Comparison of ENCODE assay signal across 11 cellular contexts in genomic region chr11:34940026-34940677, GRCh38. TPM values are rescaled to one million over a fixed set of nuclear protein-coding genes. Genes with fewer than 3 reads are reported as not detected.
DNase-seq lines count a peak whose midpoint lies in the region; FAIRE-seq and TF ChIP-seq lines count a peak whose summit lies in the region.
"Had no signal": no experiment of that assay in that cellular context is flagged by ENCODE, and none has a peak within 500 bp of the region (broad histone marks: within the 10 kb centered on the region; RNA-seq: fewer than 3 reads in every experiment).

No MANE protein-coding gene starts in this region.

- no peak overlapping the region for H3K4me3 Mint-ChIP-seq in CD4-positive, alpha-beta memory T cell
- H3K4me3 Mint-ChIP-seq: T-helper 17 cell had no signal

- no peaks in the 10 kb centered on the region for H3K27me3 Mint-ChIP-seq in CD4-positive, alpha-beta memory T cell
- H3K27me3 Mint-ChIP-seq: T-helper 17 cell had no signal

- in situ Hi-C loops in SK-MEL-5 (cut with HindIII; ENCODE audit: low pct_unique_long_range_greater_than_20kb, low sequenced_read_pairs) = no loop called here

- H3K27me3 ChIP-seq in CD4-positive, alpha-beta memory T cell (ENCODE audit: insufficient read depth, low read length) = no peaks in the 10 kb centered on the region
- H3K27me3 ChIP-seq: spleen had no signal

- H3K36me3 Mint-ChIP-seq in CD4-positive, alpha-beta memory T cell = peaks cover 16 to 27% of the 10 kb centered on the region in 2 donors

- no peaks in the 10 kb centered on the region for H3K9me3 ChIP-seq in CD4-positive, alpha-beta memory T cell (ENCODE audit: control insufficient read depth in 1 of 2, low read length in 2 of 2)

- intact Hi-C loops in CD4-positive, alpha-beta memory T cell (cut with micrococcal nuclease) = no loop called here

- no peak overlapping the region for H3K27ac ChIP-seq in CD4-positive, alpha-beta memory T cell (ENCODE audit: low read depth, low read length)
- H3K27ac ChIP-seq: spleen had no signal

- no peak overlapping the region for H3K27ac Mint-ChIP-seq in CD4-positive, alpha-beta memory T cell
- H3K27ac Mint-ChIP-seq: T-helper 17 cell had no signal

- peak; percentile 39 for FAIRE-seq in A204.1 (lab: Jason Lieb, UNC)

- TF ChIP-seq CTCF in GM12865 (IDR thresholded peaks at IDR 0.05; ENCODE audit: insufficient read depth, low read depth, low read length, missing control alignments) = no peak
- no peak for TF ChIP-seq CTCF in fibroblast of villous mesenchyme (IDR thresholded peaks at IDR 0.05; ENCODE audit: insufficient read depth, low read depth, low read length)

- peaks cover 0 to 4% (median 0%) of the 10 kb centered on the region in 8 donors for H3K9me3 Mint-ChIP-seq in CD4-positive, alpha-beta memory T cell

- H3K4me3 ChIP-seq in GM12865 (ENCODE audit: low read depth, low read length) (no peak overlapping the region), fibroblast of villous mesenchyme (ENCODE audit: low read depth, low read length) (no peak overlapping the region)
- H3K4me3 ChIP-seq in CD4-positive, alpha-beta memory T cell (ENCODE audit: low read length in 2 of 2) = no peak overlapping the region
- H3K4me3 ChIP-seq: spleen had no signal

- H3K36me3 ChIP-seq in CD4-positive, alpha-beta memory T cell (ENCODE audit: insufficient read depth, low read length) = no peaks in the 10 kb centered on the region

- POLR2A ChIA-PET in CD4-positive, alpha-beta memory T cell (lab: Charles Lee; ENCODE audit: partially characterized antibody) = no interaction called here

- DNase-seq in GM12865 (ENCODE audit: low read depth) = peak; percentile 24
- peak; percentile 48 for DNase-seq in SK-MEL-5 (ENCODE audit: low read depth, low spot score)
- DNase-seq in fibroblast of villous mesenchyme (ENCODE audit: low read depth) = peak; percentile 25
- DNase-seq in NCI-H2227 treated with DMSO at 0.1 percent for 48 hours (lab: John Stamatoyannopoulos, UW) = no peak
- no peak for DNase-seq in CD4-positive, alpha-beta memory T cell
- DNase-seq in SKM-1 (lab: John Stamatoyannopoulos, UW; ENCODE audit: unreplicated experiment) = no peak
- DNase-seq in stimulated activated CD4-positive, alpha-beta T cell treated with anti-CD3 and anti-CD28 coated beads, Interleukin-4, amount 100 ng/mL, for 24 hours = no peak
- DNase-seq: activated CD4-positive, alpha-beta T cell treated with anti-CD3 and anti-CD28 coated beads, Interleukin-2, amount 50 U/mL, for 48 hours; spleen; T-helper 17 cell had no signal

- peaks cover 21 to 27% (median 25%) of the 10 kb centered on the region in 4 donors for H3K4me1 Mint-ChIP-seq in CD4-positive, alpha-beta memory T cell

- CTCF ChIA-PET in CD4-positive, alpha-beta memory T cell (lab: Charles Lee; ENCODE audit: partially characterized antibody) = interaction anchor here (1.7 to 1.9 kb wide), 2 partner anchors 14 to 15 kb away, joined by 3 to 5 read pairs; no protein-coding TSS in a partner anchor

- peaks cover 12% of the 10 kb centered on the region for H3K4me1 ChIP-seq in CD4-positive, alpha-beta memory T cell (ENCODE audit: insufficient read depth, low read length)

RNA-seq across cellular contexts. Expression of gene PDHX, which starts 23.7 kb away (rescaled TPM):
- total RNA-seq in SK-MEL-5 (2014; rRNA removed; shearing (Covaris generic)) = 48.8 and 53.0 TPM in 2 replicates
- 33.2 and 50.5 TPM in 2 replicates for polyA plus RNA-seq in SK-MEL-5 (2015; cell fraction: cytosol; rRNA removed)
- 36.2 and 45.1 TPM in 2 replicates for polyA plus RNA-seq in SK-MEL-5 (2015; cell fraction: nucleus; rRNA removed)
- 32.5 and 66.9 TPM in 2 replicates for total RNA-seq in fibroblast of villous mesenchyme
- 10 to 100 TPM; 39.1 to 43.5 TPM for total RNA-seq in CD4-positive, alpha-beta memory T cell
- polyA plus RNA-seq in CD4-positive, alpha-beta memory T cell = 10 to 100 TPM; 17.6 to 20.4 TPM

RNA-seq across cellular contexts. Expression of gene APIP, which starts 24.0 kb away (rescaled TPM):
- total RNA-seq in SK-MEL-5 (2014; rRNA removed; shearing (Covaris generic)) = 29.4 and 39.7 TPM in 2 replicates
- polyA plus RNA-seq in SK-MEL-5 (2015; cell fraction: cytosol; rRNA removed) = 19.7 and 29.7 TPM in 2 replicates
- polyA plus RNA-seq in SK-MEL-5 (2015; cell fraction: nucleus; rRNA removed) = 42.4 and 57.5 TPM in 2 replicates
- 22.5 and 33.2 TPM in 2 replicates for total RNA-seq in fibroblast of villous mesenchyme
- total RNA-seq in CD4-positive, alpha-beta memory T cell = 10 to 100 TPM; 17.7 to 18.4 TPM
- 10 to 100 TPM; 17.2 to 27.6 TPM for polyA plus RNA-seq in CD4-positive, alpha-beta memory T cell

Comparison
In these comparisons a context has a peak if more than half of its experiments do, and no peak if none do; other contexts are left out.
1. DNase-seq: peak in GM12865 (single experiment), SK-MEL-5 (single experiment) and fibroblast of villous mesenchyme (single experiment); none in NCI-H2227 treated with DMSO at 0.1 percent for 48 hours (single experiment), CD4-positive, alpha-beta memory T cell (0 of 5), SKM-1 (single experiment) and stimulated activated CD4-positive, alpha-beta T cell treated with anti-CD3 and anti-CD28 coated beads, Interleukin-4, amount 100 ng/mL, for 24 hours (single experiment).